Comparison of ENCODE assay signal across 8 cellular contexts in genomic region chr4:118835896-118836762, GRCh38. TPM values are rescaled to one million over a fixed set of nuclear protein-coding genes. Genes with fewer than 3 reads are reported as not detected.
DNase-seq lines count a peak whose midpoint lies in the region; ATAC-seq and TF ChIP-seq lines count a peak whose summit lies in the region.

Gene SEC24D (minus strand): TSS chr4:118836126. CDS start chr4:118833696, 2,430 bp downstream.

- peaks cover 23% of the 10 kb centered on the region for H3K36me3 ChIP-seq in OCI-LY7 (ENCODE audit: insufficient read depth, low read length)

- TF ChIP-seq CTCF in OCI-LY7 (conservative IDR thresholded peaks at IDR 0.05; ENCODE audit: low read length) (no peak; the same call in 1 of the 2 replicates), epithelial cell of proximal tubule (conservative IDR thresholded peaks at IDR 0.05; ENCODE audit: low read depth, low read length) (no peak)

- H2AFZ ChIP-seq in OCI-LY7 (ENCODE audit: low read length): peak within 1 kb of the TSS; percentile 100

- peak; percentile 63 for ATAC-seq in GM21367 (IDR thresholded peaks at IDR 0.05; ENCODE audit: unreplicated experiment)

- peaks cover 39% of the 10 kb centered on the region for H3K4me1 ChIP-seq in OCI-LY7 (ENCODE audit: insufficient read depth, low read length, poor library complexity, severe bottlenecking)

- DNase-seq in D341Med (ENCODE audit: low spot score) (peak; percentile 100), HT1080 (ENCODE audit: low read depth) (peak; percentile 77), OCI-LY7 (ENCODE audit: low spot score) (peak; percentile 87), activated T-cell treated with anti-CD3 and anti-CD28 coated beads for 4 hours (peak; percentile 79), epithelial cell of proximal tubule (ENCODE audit: low read depth) (no peak), mucosa of gallbladder (ENCODE audit: low spot score) (peak; percentile 87)
- peak; percentile 52 to 63 for DNase-seq in stimulated activated CD8-positive, alpha-beta memory T cell treated with anti-CD3 and anti-CD28 coated beads, Interleukin-4, amount 100 ng/mL, for 4 hours (ENCODE audit: low read depth in 2 of 2, low spot score in 1 of 2)

- H3K79me2 ChIP-seq in OCI-LY7 (ENCODE audit: insufficient read depth, low read depth, low read length): peaks cover 22% of the 10 kb centered on the region; the same call in 1 of the 2 replicates

- no peaks in the 10 kb centered on the region for H3K9me2 ChIP-seq in OCI-LY7 (ENCODE audit: insufficient read depth, low read length)

- no TSS peak for BruUV-seq in OCI-LY7 (replicated peaks; lab: Mats Ljungman, UMichigan)

- H3K4me2 ChIP-seq in OCI-LY7 (ENCODE audit: low read length): peak within 1 kb of the TSS; percentile 97

- peak within 1 kb of the TSS; percentile 67 for H3K27ac ChIP-seq in OCI-LY7 (ENCODE audit: low read depth, low read length, poor library complexity, severe bottlenecking)

- H3K9me3 ChIP-seq in OCI-LY7 (ENCODE audit: low read length): no peaks in the 10 kb centered on the region

- H3K4me3 ChIP-seq in OCI-LY7 (ENCODE audit: low read depth, low read length, poor library complexity, severe bottlenecking): peak within 1 kb of the TSS; percentile 97
- H3K4me3 ChIP-seq in epithelial cell of proximal tubule (ENCODE audit: low read depth, low read length): peak within 1 kb of the TSS; percentile 92

- CTCF ChIA-PET in OCI-LY7 (lab: Charles Lee; ENCODE audit: unreplicated experiment): interaction anchor here (1.0 kb wide), 1 partner anchor 51 kb away, joined by 3 read pairs; no protein-coding TSS in a partner anchor

- POLR2A ChIA-PET in OCI-LY7 (lab: Charles Lee): interaction anchor here (0.6 to 5.6 kb wide), 12 partner anchors 10 to 110 kb away, joined by 3 to 59 read pairs (median 4); no protein-coding TSS in a partner anchor

- intact Hi-C loops in OCI-LY7 (cut with micrococcal nuclease; ENCODE audit: unreplicated experiment): loop anchor here (1.0 to 5.0 kb wide), 2 partner anchors 76 to 376 kb away; partner anchors contain the start of gene USP53

- no peaks in the 10 kb centered on the region for H4K20me1 ChIP-seq in OCI-LY7 (ENCODE audit: insufficient read depth, low read length)

RNA-seq across cellular contexts. Expression of gene SEC24D, which starts in this region (rescaled TPM):
- total RNA-seq in HT1080 (2014; rRNA removed; shearing (Covaris generic)): 16.4 and 24.4 TPM in 2 replicates
- 31.3 and 36.3 TPM in 2 replicates for polyA plus RNA-seq in HT1080 (2015; cell fraction: cytosol; rRNA removed)
- polyA plus RNA-seq in HT1080 (2015; cell fraction: nucleus; rRNA removed): 67.9 and 71.4 TPM in 2 replicates
- total RNA-seq in OCI-LY7 (2014; rRNA removed; shearing (Covaris generic)): 10.7 and 15.1 TPM in 2 replicates
- total RNA-seq in OCI-LY7 (2022) (54.0 and 56.1 TPM in 2 replicates), epithelial cell of proximal tubule (28.3 and 36.6 TPM in 2 replicates), mucosa of gallbladder (90.6 TPM)
